ENCODE assay signal across 8 cellular contexts in genomic region chr2:64325852-64326577, GRCh38.
A peak's percentile ranks its signal among the peaks of the same experiment; 100 is the strongest.
DNase-seq lines count a peak whose midpoint lies in the region; ATAC-seq and TF ChIP-seq lines count a peak whose summit lies in the region.

No MANE protein-coding gene starts in this region.

- no peak overlapping the region for H3K9ac ChIP-seq in MM.1S (ENCODE audit: low read length)

- no peaks in the 10 kb centered on the region for H3K36me3 Mint-ChIP-seq in CD4-positive, alpha-beta memory T cell

- H2AFZ ChIP-seq in MM.1S (ENCODE audit: low read length) = no peak overlapping the region

- H3K4me3 ChIP-seq in CD4-positive, alpha-beta memory T cell (ENCODE audit: low read length in 2 of 2) = no peak overlapping the region
- H3K4me3 ChIP-seq in MM.1S (ENCODE audit: low read length) = no peak overlapping the region

- H3F3A ChIP-seq in MM.1S (ENCODE audit: insufficient read depth, low read length) = peaks cover 9% of the 10 kb centered on the region

- H3K9me2 ChIP-seq in MM.1S (replicated peaks; ENCODE audit: insufficient read depth, low read length) = no peaks in the 10 kb centered on the region

- H3K27ac Mint-ChIP-seq in CD4-positive, alpha-beta memory T cell = peak overlapping the region; percentile 90 to 96 (median 94)

- H3K27me3 ChIP-seq in CD4-positive, alpha-beta memory T cell (ENCODE audit: insufficient read depth, low read length) = no peaks in the 10 kb centered on the region
- H3K27me3 ChIP-seq in MM.1S (replicated peaks; ENCODE audit: insufficient read depth, low read length) = no peaks in the 10 kb centered on the region

- no peaks in the 10 kb centered on the region for H3K36me3 ChIP-seq in CD4-positive, alpha-beta memory T cell (ENCODE audit: insufficient read depth, low read length)
- H3K36me3 ChIP-seq in MM.1S (replicated peaks; ENCODE audit: insufficient read depth, low read length) = no peaks in the 10 kb centered on the region

- intact Hi-C loops in CD4-positive, alpha-beta memory T cell (cut with micrococcal nuclease) = loop anchor here (1.0 to 5.0 kb wide), 7 partner anchors 44 to 731 kb away; partner anchors contain the start of genes AFTPH, CEP68 and PELI1

- ATAC-seq in GM21515 (IDR thresholded peaks at IDR 0.05; ENCODE audit: unreplicated experiment) = peak; percentile 90

- H3K79me2 ChIP-seq in MM.1S (ENCODE audit: low read length) = no peaks in the 10 kb centered on the region

- CTCF ChIA-PET in CD4-positive, alpha-beta memory T cell (lab: Charles Lee; ENCODE audit: partially characterized antibody) = interaction anchor here (0.5 to 9.5 kb wide), 25 partner anchors 8 to 547 kb away, joined by 3 to 341 read pairs (median 11); partner anchors contain the start of gene AFTPH

- POLR2A ChIA-PET in CD4-positive, alpha-beta memory T cell (lab: Charles Lee; ENCODE audit: partially characterized antibody) = interaction anchor here (0.6 to 4.9 kb wide), 20 partner anchors 14 to 506 kb away, joined by 3 to 77 read pairs (median 4); partner anchors contain the start of genes AFTPH, PELI1, SERTAD2 and UGP2

- H3K4me2 ChIP-seq in MM.1S (ENCODE audit: low read depth, low read length) = peak overlapping the region; percentile 52

- H3K27ac ChIP-seq in CD4-positive, alpha-beta memory T cell (ENCODE audit: low read depth, low read length) = peak overlapping the region; percentile 29
- H3K27ac ChIP-seq in MM.1S (ENCODE audit: low read length) = peak overlapping the region; percentile 28; the same call in 1 of the 2 replicates

- peak; percentile 68 to 81 (median 72) for DNase-seq in CD4-positive, alpha-beta memory T cell
- DNase-seq in MM.1S (peak; percentile 95), NCI-H446 (lab: John Stamatoyannopoulos, UW) (no peak), kidney glomerular epithelial cell (lab: John Stamatoyannopoulos, UW) (no peak), erythroblast (lab: John Stamatoyannopoulos, UW) (no peak), NCI-H446 treated with DMSO at 0.1 percent for 48 hours (lab: John Stamatoyannopoulos, UW) (no peak)
- peak; percentile 25 for DNase-seq in activated naive CD8-positive, alpha-beta T cell treated with anti-CD3 and anti-CD28 coated beads, Interleukin-2, amount 50 U/mL, for 16 hours (ENCODE audit: low read depth, low spot score)

- no peaks in the 10 kb centered on the region for H3K27me3 Mint-ChIP-seq in CD4-positive, alpha-beta memory T cell

- TF ChIP-seq CTCF in MM.1S (IDR thresholded peaks at IDR 0.05; ENCODE audit: low read length) = no peak; the same call in 1 of the 2 replicates

- H3K9me3 Mint-ChIP-seq in CD4-positive, alpha-beta memory T cell = no peaks in the 10 kb centered on the region

- H3K4me1 ChIP-seq in CD4-positive, alpha-beta memory T cell (ENCODE audit: insufficient read depth, low read length) = peaks cover 54% of the 10 kb centered on the region
- H3K4me1 ChIP-seq in MM.1S (ENCODE audit: low read length) = peaks cover 39% of the 10 kb centered on the region

- no peaks in the 10 kb centered on the region for H4K20me1 ChIP-seq in MM.1S (ENCODE audit: insufficient read depth, low read length)

- peaks cover 35 to 65% (median 53%) of the 10 kb centered on the region in 4 donors for H3K4me1 Mint-ChIP-seq in CD4-positive, alpha-beta memory T cell

- H3K4me3 Mint-ChIP-seq in CD4-positive, alpha-beta memory T cell = peak overlapping the region; percentile 52 to 93 (median 82)

- no peak for TF ChIP-seq POLR2A in erythroblast (IDR thresholded peaks at IDR 0.05; ENCODE audit: low read length)

- no peaks in the 10 kb centered on the region for H3K9me3 ChIP-seq in CD4-positive, alpha-beta memory T cell (ENCODE audit: control insufficient read depth in 1 of 2, low read length in 2 of 2)
- H3K9me3 ChIP-seq in MM.1S (replicated peaks; ENCODE audit: insufficient read depth, low read length) = no peaks in the 10 kb centered on the region

Comparison
In these comparisons a context has a peak if more than half of its experiments do, and no peak if none do; other contexts are left out.
1. DNase-seq: peak in CD4-positive, alpha-beta memory T cell (5 of 5), MM.1S (single experiment) and activated naive CD8-positive, alpha-beta T cell treated with anti-CD3 and anti-CD28 coated beads, Interleukin-2, amount 50 U/mL, for 16 hours (single experiment); none in NCI-H446 (0 of 2), kidney glomerular epithelial cell (single experiment), erythroblast (0 of 2) and NCI-H446 treated with DMSO at 0.1 percent for 48 hours (single experiment).